19 cellular contexts compared by ENCODE assay signal in genomic region chr7:102454423-102454822, GRCh38. TPM values are rescaled to one million over a fixed set of nuclear protein-coding genes. Genes with fewer than 3 reads are reported as not detected.
DNase-seq lines count a peak whose midpoint lies in the region; ATAC-seq lines count a peak whose summit lies in the region.
"Had no signal": no experiment of that assay in that cellular context is flagged by ENCODE, and none has a peak within 500 bp of the region (broad histone marks: within the 10 kb centered on the region; RNA-seq: fewer than 3 reads in every experiment).

No MANE protein-coding gene starts in this region.

- in situ Hi-C loops in G401 (cut with HindIII; ENCODE audit: low sequenced_read_pairs) = no loop called here

- peak; percentile 71 for DNase-seq in COLO668 (lab: John Stamatoyannopoulos, UW; ENCODE audit: unreplicated experiment)
- peak; percentile 77 for DNase-seq in G401 (ENCODE audit: low spot score)
- DNase-seq in NCI-H2171 (lab: John Stamatoyannopoulos, UW) = peak; percentile 56
- DNase-seq in cerebellum (ENCODE audit: low spot score) = peak; percentile 71
- DNase-seq in stimulated activated CD4-positive, alpha-beta T cell treated with anti-CD3 and anti-CD28 coated beads, Interleukin-4, amount 100 ng/mL, for 4 hours = no peak
- no peak for DNase-seq in HuH-7 (ENCODE audit: low spot score)
- DNase-seq: activated CD8-positive, alpha-beta T cell treated with anti-CD3 and anti-CD28 coated beads for 36 hours; activated naive CD4-positive, alpha-beta T cell treated with anti-CD3 and anti-CD28 coated beads for 36 hours; CD4-positive, alpha-beta memory T cell; heart right ventricle; HFFc6; NCI-H1436 treated with DMSO at 0.1 percent for 48 hours; NCI-H526; PC-3; stimulated activated CD4-positive, alpha-beta T cell treated with anti-CD3 and anti-CD28 coated beads, Interleukin-2, amount 100 ng/mL, for 48 hours; stomach; T-helper 2 cell had no signal

- ATAC-seq in GM19035 (IDR thresholded peaks at IDR 0.05; ENCODE audit: unreplicated experiment) = no peak
- ATAC-seq in GM18861 (IDR thresholded peaks at IDR 0.05; ENCODE audit: unreplicated experiment) = no peak
- ATAC-seq: activated CD8-positive, alpha-beta T cell treated with anti-CD3 and anti-CD28 coated beads for 36 hours; heart right ventricle; PC-3 had no signal

RNA-seq across cellular contexts. Expression of gene ALKBH4, which starts 10.2 kb away (rescaled TPM):
- total RNA-seq in G401 (2014; rRNA removed; shearing (Covaris generic)) = 35.9 and 73.3 TPM in 2 replicates
- 13.8 TPM for total RNA-seq in cerebellum

RNA-seq across cellular contexts. Expression of gene LRWD1, which starts 10.4 kb away (rescaled TPM):
- 60.6 and 75.4 TPM in 2 replicates for total RNA-seq in G401 (2014; rRNA removed; shearing (Covaris generic))
- total RNA-seq in cerebellum = 25.3 TPM

RNA-seq across cellular contexts. Expression of gene ORAI2, which starts 21.0 kb away (rescaled TPM):
- total RNA-seq in G401 (2014; rRNA removed; shearing (Covaris generic)) = 106 and 147 TPM in 2 replicates
- 29.8 TPM for total RNA-seq in cerebellum

RNA-seq across cellular contexts. Expression of gene POLR2J, which starts 24.3 kb away (rescaled TPM):
- 53.6 and 57.6 TPM in 2 replicates for total RNA-seq in G401 (2014; rRNA removed; shearing (Covaris generic))
- 9.6 TPM for total RNA-seq in cerebellum

RNA-seq across cellular contexts. Expression of gene PRKRIP1, which starts 58.3 kb away (rescaled TPM):
- total RNA-seq in G401 (2014; rRNA removed; shearing (Covaris generic)) = 25.2 and 25.9 TPM in 2 replicates
- 18.3 TPM for total RNA-seq in cerebellum

Comparison
In these comparisons a context has a peak if more than half of its experiments do, and no peak if none do; other contexts are left out.
1. DNase-seq: peak in COLO668 (single experiment), G401 (single experiment), NCI-H2171 (single experiment) and cerebellum (single experiment); none in stimulated activated CD4-positive, alpha-beta T cell treated with anti-CD3 and anti-CD28 coated beads, Interleukin-4, amount 100 ng/mL, for 4 hours (0 of 2) and HuH-7 (single experiment).